In genomic region chr17:81644976-81645952, GRCh38 we compare ENCODE assay signal across 20 cellular contexts. TPM values are rescaled to one million over a fixed set of nuclear protein-coding genes. Genes with fewer than 3 reads are reported as not detected.
"Had no signal": no experiment of that assay in that cellular context is flagged by ENCODE, and none has a peak within 500 bp of the region (broad histone marks: within the 10 kb centered on the region; RNA-seq: fewer than 3 reads in every experiment).

No MANE protein-coding gene starts in this region.

- H3K4me3 Mint-ChIP-seq: activated CD4-positive, alpha-beta T cell treated with anti-CD3 and anti-CD28 coated beads, Interleukin-2, amount 10 ng/mL, durations not matched to agents 7 days and 5 days; activated naive CD4-positive, alpha-beta T cell treated with anti-CD3 and anti-CD28 coated beads for 36 hours; endodermal cell; naive thymus-derived CD8-positive, alpha-beta T cell; stimulated activated naive B cell treated with anti-CD40 and anti-IgM and Interleukin-4, amounts not matched to agents 10 μg/mL and 1 μg/mL and 100 μg/mL, for 72 hours had no signal

- H3K9me3 ChIP-seq: thyroid gland had no signal

- ATAC-seq: gastroesophageal sphincter; left lobe of liver; naive thymus-derived CD8-positive, alpha-beta T cell; stimulated activated naive B cell treated with anti-CD40 and anti-IgM and Interleukin-4, amounts not matched to agents 10 μg/mL and 1 μg/mL and 100 μg/mL, for 72 hours had no signal

- H3K27ac ChIP-seq: gastroesophageal sphincter, heart right ventricle, right atrium auricular region, skin epidermis, thyroid gland, uterus had no signal

- FAIRE-seq: astrocyte, bronchial epithelial cell had no signal

- H3K9me3 Mint-ChIP-seq: activated naive CD4-positive, alpha-beta T cell treated with anti-CD3 and anti-CD28 coated beads for 36 hours; stimulated activated naive B cell treated with anti-CD40 and anti-IgM and Interleukin-4, amounts not matched to agents 10 μg/mL and 1 μg/mL and 100 μg/mL, for 72 hours had no signal

- H3K4me1 ChIP-seq: right atrium auricular region, thyroid gland, uterus had no signal

- H3K36me3 ChIP-seq: gastroesophageal sphincter, heart right ventricle, right atrium auricular region, thyroid gland, uterus had no signal

- H3K4me3 ChIP-seq: gastroesophageal sphincter, heart right ventricle, right atrium auricular region, skin epidermis, thyroid gland, uterus had no signal

- H3K36me3 Mint-ChIP-seq: naive thymus-derived CD8-positive, alpha-beta T cell; stimulated activated naive B cell treated with anti-CD40 and anti-IgM and Interleukin-4, amounts not matched to agents 10 μg/mL and 1 μg/mL and 100 μg/mL, for 72 hours had no signal

- H3K27ac Mint-ChIP-seq: activated CD4-positive, alpha-beta T cell treated with anti-CD3 and anti-CD28 coated beads, Interleukin-2, amount 10 ng/mL, durations not matched to agents 7 days and 5 days; activated naive CD4-positive, alpha-beta T cell treated with anti-CD3 and anti-CD28 coated beads for 36 hours; endodermal cell; naive thymus-derived CD8-positive, alpha-beta T cell; stimulated activated naive B cell treated with anti-CD40 and anti-IgM and Interleukin-4, amounts not matched to agents 10 μg/mL and 1 μg/mL and 100 μg/mL, for 72 hours had no signal

- H3K4me1 Mint-ChIP-seq: activated CD4-positive, alpha-beta T cell treated with anti-CD3 and anti-CD28 coated beads, Interleukin-2, amount 10 ng/mL, durations not matched to agents 7 days and 5 days had no signal

- DNase-seq: activated CD4-positive, alpha-beta T cell treated with anti-CD3 and anti-CD28 coated beads, Interleukin-2, amount 10 ng/mL, durations not matched to agents 7 days and 5 days; activated CD8-positive, alpha-beta memory T cell treated with anti-CD3 and anti-CD28 coated beads, Interleukin-2, amount 50 U/mL, for 48 hours; activated naive CD4-positive, alpha-beta T cell treated with anti-CD3 and anti-CD28 coated beads for 36 hours; endodermal cell; heart right ventricle; mammary epithelial cell; posterior cingulate gyrus; stimulated activated CD4-positive, alpha-beta T cell treated with anti-CD3 and anti-CD28 coated beads, Interleukin-15, amount 100 ng/mL, for 24 hours; stimulated activated CD4-positive, alpha-beta T cell treated with anti-CD3 and anti-CD28 coated beads, Interleukin-4, amount 100 ng/mL, for 1 hour; stimulated activated naive B cell treated with anti-CD40 and anti-IgM and Interleukin-4, amounts not matched to agents 10 μg/mL and 1 μg/mL and 100 μg/mL, for 72 hours; thyroid gland; uterus had no signal

RNA-seq across cellular contexts. Expression of gene TSPAN10, which starts 8.3 kb away (rescaled TPM):
- total RNA-seq: right atrium auricular region had no signal

RNA-seq across cellular contexts. Expression of gene PDE6G, which starts 11.1 kb away (rescaled TPM):
- total RNA-seq: astrocyte, bronchial epithelial cell, chondrocyte, right atrium auricular region, thyroid gland had no signal
